In genomic region chr1:161119017-161119378, GRCh38 we compare ENCODE assay signal across 8 cellular contexts. TPM values are rescaled to one million over a fixed set of nuclear protein-coding genes. Genes with fewer than 3 reads are reported as not detected.
DNase-seq lines count a peak whose midpoint lies in the region; ATAC-seq, FAIRE-seq and TF ChIP-seq lines count a peak whose summit lies in the region.

No MANE protein-coding gene starts in this region.

- no peak for TF ChIP-seq CTCF in adrenal gland (IDR thresholded peaks at IDR 0.05)

- H3K4me3 Mint-ChIP-seq in stimulated activated naive CD8-positive, alpha-beta T cell treated with anti-CD3 and anti-CD28 coated beads, Interleukin-15, amount 100 ng/mL, for 72 hours, result peak overlapping the region; percentile 95 to 98

- H3K36me3 ChIP-seq in adrenal gland (replicated peaks in 1 of 2), result peaks cover 0 to 43% of the 10 kb centered on the region in 2 donors

- H3K27ac ChIP-seq in adrenal gland, result peak overlapping the region; percentile 91 to 100 (median 95)

- H3K9me3 ChIP-seq in adrenal gland (replicated peaks in 1 of 3), result no peaks in the 10 kb centered on the region

- peak; percentile 34 for DNase-seq in activated naive CD4-positive, alpha-beta T cell treated with Interleukin-2 at 50 U/mL for 16 hours
- no peak for DNase-seq in activated naive CD4-positive, alpha-beta T cell (lab: John Stamatoyannopoulos, UW)
- DNase-seq in adrenal gland (peak; percentile 62 to 80 (median 75)), iris pigment epithelial cell (ENCODE audit: low read depth) (peak; percentile 27), GM19239 (ENCODE audit: insufficient read length, low spot score) (no peak), cortex of kidney (lab: John Stamatoyannopoulos, UW) (no peak), NCI-H510A treated with DMSO at 0.1 percent for 48 hours (lab: John Stamatoyannopoulos, UW) (no peak)
- peak in 1 of 2 donors; percentile 44 for DNase-seq in stimulated activated naive CD8-positive, alpha-beta T cell treated with anti-CD3 and anti-CD28 coated beads, Interleukin-15, amount 100 ng/mL, for 72 hours

- H3K4me1 Mint-ChIP-seq in stimulated activated naive CD8-positive, alpha-beta T cell treated with anti-CD3 and anti-CD28 coated beads, Interleukin-15, amount 100 ng/mL, for 72 hours, result peaks cover 71% of the 10 kb centered on the region

- H3K27me3 Mint-ChIP-seq in stimulated activated naive CD8-positive, alpha-beta T cell treated with anti-CD3 and anti-CD28 coated beads, Interleukin-15, amount 100 ng/mL, for 72 hours, result no peaks in the 10 kb centered on the region

- no peak for FAIRE-seq in GM19239 (lab: Jason Lieb, UNC)

- H3K9me3 Mint-ChIP-seq in stimulated activated naive CD8-positive, alpha-beta T cell treated with anti-CD3 and anti-CD28 coated beads, Interleukin-15, amount 100 ng/mL, for 72 hours, result no peaks in the 10 kb centered on the region

- TF ChIP-seq POLR2A in adrenal gland (IDR thresholded peaks at IDR 0.05), result no peak

- intact Hi-C loops in adrenal gland (cut with DNase I), result no loop called here

- ATAC-seq in stimulated activated naive CD8-positive, alpha-beta T cell treated with anti-CD3 and anti-CD28 coated beads, Interleukin-15, amount 100 ng/mL, for 72 hours, result no peak

- peak overlapping the region in 1 of 4 donors; percentile 85 for H3K4me3 ChIP-seq in adrenal gland

- H3K27me3 ChIP-seq in adrenal gland, result no peaks in the 10 kb centered on the region

- 12 to 23% (median 17%) methylated on average over 6 of the region's 6 CpGs for WGBS in adrenal gland, 4 donors

- H3K4me1 ChIP-seq in adrenal gland (replicated peaks in 1 of 2), result peaks cover 30 to 57% of the 10 kb centered on the region in 2 donors

- H3K27ac Mint-ChIP-seq in stimulated activated naive CD8-positive, alpha-beta T cell treated with anti-CD3 and anti-CD28 coated beads, Interleukin-15, amount 100 ng/mL, for 72 hours, result peak overlapping the region; percentile 89 to 98

RNA-seq across cellular contexts. Expression of gene NIT1, which starts 1.1 kb away (rescaled TPM):
- 100 to 1,000 TPM in 5 of 8 donors, 10 to 100 TPM in 3; 77.1 to 122 (median 104) TPM for total RNA-seq in adrenal gland
- 100 to 1,000 TPM in 1 of 3 donors, 10 to 100 TPM in 2; 72.2 to 147 (median 88.6) TPM for polyA plus RNA-seq in adrenal gland

RNA-seq across cellular contexts. Expression of gene PFDN2, which starts 1.2 kb away (rescaled TPM):
- 100 to 1,000 TPM in 1 of 8 donors, 10 to 100 TPM in 7; 33.6 to 103 (median 53.7) TPM for total RNA-seq in adrenal gland
- polyA plus RNA-seq in adrenal gland, result 100 to 1,000 TPM in 2 of 3 donors, 10 to 100 TPM in 1; 85.9 to 452 (median 363) TPM

RNA-seq across cellular contexts. Expression of gene DEDD, which starts 13.5 kb away (rescaled TPM):
- total RNA-seq in adrenal gland, result 10 to 100 TPM; 24.2 to 38.2 (median 32.9) TPM
- polyA plus RNA-seq in adrenal gland, result 10 to 100 TPM; 30.9 to 35.0 (median 33.1) TPM

RNA-seq across cellular contexts. Expression of gene KLHDC9, which starts 20.8 kb away (rescaled TPM):
- 10 to 100 TPM in 7 of 8 donors, 1 to 10 TPM in 1; 5.2 to 28.1 (median 19.6) TPM for total RNA-seq in adrenal gland
- polyA plus RNA-seq in adrenal gland, result 10 to 100 TPM in 2 of 3 donors, 1 to 10 TPM in 1; 5.5 to 25.4 (median 24.4) TPM

RNA-seq across cellular contexts. Expression of gene NECTIN4, which starts 29.6 kb away (rescaled TPM):
- total RNA-seq in adrenal gland, result not detected
- polyA plus RNA-seq in adrenal gland, result under 1 TPM in 1 of 3 donors, not detected in 2; 0.10 TPM

Comparison
In these comparisons a context has a peak if more than half of its experiments do, and no peak if none do; other contexts are left out.
1. DNase-seq: peak in activated naive CD4-positive, alpha-beta T cell treated with Interleukin-2 at 50 U/mL for 16 hours (single experiment), adrenal gland (7 of 7) and iris pigment epithelial cell (single experiment); none in activated naive CD4-positive, alpha-beta T cell (0 of 4), GM19239 (single experiment), cortex of kidney (single experiment) and NCI-H510A treated with DMSO at 0.1 percent for 48 hours (single experiment).